Comparison of ENCODE assay signal across 1 cellular context in the genomic region with DNA sequence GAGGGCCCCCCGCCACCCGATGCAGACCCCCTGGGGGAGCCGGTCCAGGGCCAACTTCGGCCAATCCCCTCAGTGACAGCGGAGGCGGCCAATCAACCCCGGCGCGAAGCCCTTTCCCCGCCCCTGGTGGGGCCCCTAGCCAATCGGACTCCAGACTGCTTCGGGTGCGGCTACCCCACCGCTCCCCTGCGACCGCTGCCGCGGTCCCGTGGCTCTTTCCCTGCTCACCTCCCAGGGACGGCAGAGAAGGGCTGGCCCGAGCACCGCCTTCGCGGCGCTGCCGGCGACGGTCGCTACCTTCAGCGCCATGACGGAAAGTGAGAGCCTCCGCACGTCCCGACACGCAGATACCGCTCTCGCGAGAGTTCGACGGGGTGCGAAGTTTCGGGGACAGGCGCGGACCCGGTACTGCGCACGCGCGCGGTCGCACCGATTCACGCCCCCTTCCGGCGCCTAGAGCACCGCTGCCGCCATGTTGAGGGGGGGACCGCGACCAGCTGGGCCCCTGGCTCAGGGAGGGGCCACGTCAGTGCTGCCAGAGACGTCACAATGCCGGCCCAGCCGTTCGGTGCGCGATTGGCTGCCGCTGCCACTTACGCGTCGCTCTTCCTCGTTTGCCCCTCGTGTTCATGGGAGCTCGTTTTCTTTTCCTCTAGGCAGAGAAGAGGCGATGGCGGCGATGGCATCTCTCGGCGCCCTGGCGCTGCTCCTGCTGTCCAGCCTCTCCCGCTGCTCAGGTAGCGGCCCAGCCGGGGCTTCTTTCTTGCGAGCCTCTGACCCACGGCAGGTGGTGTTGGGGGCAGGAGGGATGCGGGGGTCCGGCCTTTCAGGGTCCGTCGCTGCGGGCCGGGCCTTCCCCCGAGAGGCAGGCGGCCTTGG.
TF ChIP-seq lines count a peak whose summit lies in the region.

A gene (minus strand): TSS at position 358 of the 879 bp plus-strand sequence. CDS start 49 bp downstream, at position 309.
A gene (plus strand): TSS at position 651 of the 879 bp plus-strand sequence. CDS start 20 bp downstream, at position 671.

TF ChIP-seq in GM12878, 131 proteins besides CTCF, POLR2A, EP300 and RAD21 (continued from another document and continues in another):
- no peak for TF ChIP-seq ZZZ3 (IDR thresholded peaks at IDR 0.05; ENCODE audit: control insufficient read depth, insufficient read length, low read depth)
- TF ChIP-seq, protein P1, sequence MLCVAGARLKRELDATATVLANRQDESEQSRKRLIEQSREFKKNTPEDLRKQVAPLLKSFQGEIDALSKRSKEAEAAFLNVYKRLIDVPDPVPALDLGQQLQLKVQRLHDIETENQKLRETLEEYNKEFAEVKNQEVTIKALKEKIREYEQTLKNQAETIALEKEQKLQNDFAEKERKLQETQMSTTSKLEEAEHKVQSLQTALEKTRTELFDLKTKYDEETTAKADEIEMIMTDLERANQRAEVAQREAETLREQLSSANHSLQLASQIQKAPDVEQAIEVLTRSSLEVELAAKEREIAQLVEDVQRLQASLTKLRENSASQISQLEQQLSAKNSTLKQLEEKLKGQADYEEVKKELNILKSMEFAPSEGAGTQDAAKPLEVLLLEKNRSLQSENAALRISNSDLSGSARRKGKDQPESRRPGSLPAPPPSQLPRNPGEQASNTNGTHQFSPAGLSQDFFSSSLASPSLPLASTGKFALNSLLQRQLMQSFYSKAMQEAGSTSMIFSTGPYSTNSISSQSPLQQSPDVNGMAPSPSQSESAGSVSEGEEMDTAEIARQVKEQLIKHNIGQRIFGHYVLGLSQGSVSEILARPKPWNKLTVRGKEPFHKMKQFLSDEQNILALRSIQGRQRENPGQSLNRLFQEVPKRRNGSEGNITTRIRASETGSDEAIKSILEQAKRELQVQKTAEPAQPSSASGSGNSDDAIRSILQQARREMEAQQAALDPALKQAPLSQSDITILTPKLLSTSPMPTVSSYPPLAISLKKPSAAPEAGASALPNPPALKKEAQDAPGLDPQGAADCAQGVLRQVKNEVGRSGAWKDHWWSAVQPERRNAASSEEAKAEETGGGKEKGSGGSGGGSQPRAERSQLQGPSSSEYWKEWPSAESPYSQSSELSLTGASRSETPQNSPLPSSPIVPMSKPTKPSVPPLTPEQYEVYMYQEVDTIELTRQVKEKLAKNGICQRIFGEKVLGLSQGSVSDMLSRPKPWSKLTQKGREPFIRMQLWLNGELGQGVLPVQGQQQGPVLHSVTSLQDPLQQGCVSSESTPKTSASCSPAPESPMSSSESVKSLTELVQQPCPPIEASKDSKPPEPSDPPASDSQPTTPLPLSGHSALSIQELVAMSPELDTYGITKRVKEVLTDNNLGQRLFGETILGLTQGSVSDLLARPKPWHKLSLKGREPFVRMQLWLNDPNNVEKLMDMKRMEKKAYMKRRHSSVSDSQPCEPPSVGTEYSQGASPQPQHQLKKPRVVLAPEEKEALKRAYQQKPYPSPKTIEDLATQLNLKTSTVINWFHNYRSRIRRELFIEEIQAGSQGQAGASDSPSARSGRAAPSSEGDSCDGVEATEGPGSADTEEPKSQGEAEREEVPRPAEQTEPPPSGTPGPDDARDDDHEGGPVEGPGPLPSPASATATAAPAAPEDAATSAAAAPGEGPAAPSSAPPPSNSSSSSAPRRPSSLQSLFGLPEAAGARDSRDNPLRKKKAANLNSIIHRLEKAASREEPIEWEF (IDR thresholded peaks at IDR 0.05; ENCODE audit: insufficient replicate concordance, low read depth, low read length), result no peak
- TF ChIP-seq, protein P2, sequence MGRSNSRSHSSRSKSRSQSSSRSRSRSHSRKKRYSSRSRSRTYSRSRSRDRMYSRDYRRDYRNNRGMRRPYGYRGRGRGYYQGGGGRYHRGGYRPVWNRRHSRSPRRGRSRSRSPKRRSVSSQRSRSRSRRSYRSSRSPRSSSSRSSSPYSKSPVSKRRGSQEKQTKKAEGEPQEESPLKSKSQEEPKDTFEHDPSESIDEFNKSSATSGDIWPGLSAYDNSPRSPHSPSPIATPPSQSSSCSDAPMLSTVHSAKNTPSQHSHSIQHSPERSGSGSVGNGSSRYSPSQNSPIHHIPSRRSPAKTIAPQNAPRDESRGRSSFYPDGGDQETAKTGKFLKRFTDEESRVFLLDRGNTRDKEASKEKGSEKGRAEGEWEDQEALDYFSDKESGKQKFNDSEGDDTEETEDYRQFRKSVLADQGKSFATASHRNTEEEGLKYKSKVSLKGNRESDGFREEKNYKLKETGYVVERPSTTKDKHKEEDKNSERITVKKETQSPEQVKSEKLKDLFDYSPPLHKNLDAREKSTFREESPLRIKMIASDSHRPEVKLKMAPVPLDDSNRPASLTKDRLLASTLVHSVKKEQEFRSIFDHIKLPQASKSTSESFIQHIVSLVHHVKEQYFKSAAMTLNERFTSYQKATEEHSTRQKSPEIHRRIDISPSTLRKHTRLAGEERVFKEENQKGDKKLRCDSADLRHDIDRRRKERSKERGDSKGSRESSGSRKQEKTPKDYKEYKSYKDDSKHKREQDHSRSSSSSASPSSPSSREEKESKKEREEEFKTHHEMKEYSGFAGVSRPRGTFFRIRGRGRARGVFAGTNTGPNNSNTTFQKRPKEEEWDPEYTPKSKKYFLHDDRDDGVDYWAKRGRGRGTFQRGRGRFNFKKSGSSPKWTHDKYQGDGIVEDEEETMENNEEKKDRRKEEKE (IDR thresholded peaks at IDR 0.05), result no peak
- peak; percentile 81 for TF ChIP-seq MXI1 (IDR thresholded peaks at IDR 0.05; ENCODE audit: low read depth, low read length)
- TF ChIP-seq IKZF1 (conservative IDR thresholded peaks at IDR 0.05), result peak; percentile 41; the same call in 1 of the 2 replicates
- no peak for TF ChIP-seq SUZ12 (IDR thresholded peaks at IDR 0.05; ENCODE audit: unreplicated experiment)
- TF ChIP-seq ATF7 (IDR thresholded peaks at IDR 0.05; ENCODE audit: low read depth), result no peak
- no peak for TF ChIP-seq MYB (IDR thresholded peaks at IDR 0.05; ENCODE audit: borderline replicate concordance, low read depth, low read length)
- TF ChIP-seq FOXK2 (IDR thresholded peaks at IDR 0.05), result no peak
- TF ChIP-seq, protein P3, sequence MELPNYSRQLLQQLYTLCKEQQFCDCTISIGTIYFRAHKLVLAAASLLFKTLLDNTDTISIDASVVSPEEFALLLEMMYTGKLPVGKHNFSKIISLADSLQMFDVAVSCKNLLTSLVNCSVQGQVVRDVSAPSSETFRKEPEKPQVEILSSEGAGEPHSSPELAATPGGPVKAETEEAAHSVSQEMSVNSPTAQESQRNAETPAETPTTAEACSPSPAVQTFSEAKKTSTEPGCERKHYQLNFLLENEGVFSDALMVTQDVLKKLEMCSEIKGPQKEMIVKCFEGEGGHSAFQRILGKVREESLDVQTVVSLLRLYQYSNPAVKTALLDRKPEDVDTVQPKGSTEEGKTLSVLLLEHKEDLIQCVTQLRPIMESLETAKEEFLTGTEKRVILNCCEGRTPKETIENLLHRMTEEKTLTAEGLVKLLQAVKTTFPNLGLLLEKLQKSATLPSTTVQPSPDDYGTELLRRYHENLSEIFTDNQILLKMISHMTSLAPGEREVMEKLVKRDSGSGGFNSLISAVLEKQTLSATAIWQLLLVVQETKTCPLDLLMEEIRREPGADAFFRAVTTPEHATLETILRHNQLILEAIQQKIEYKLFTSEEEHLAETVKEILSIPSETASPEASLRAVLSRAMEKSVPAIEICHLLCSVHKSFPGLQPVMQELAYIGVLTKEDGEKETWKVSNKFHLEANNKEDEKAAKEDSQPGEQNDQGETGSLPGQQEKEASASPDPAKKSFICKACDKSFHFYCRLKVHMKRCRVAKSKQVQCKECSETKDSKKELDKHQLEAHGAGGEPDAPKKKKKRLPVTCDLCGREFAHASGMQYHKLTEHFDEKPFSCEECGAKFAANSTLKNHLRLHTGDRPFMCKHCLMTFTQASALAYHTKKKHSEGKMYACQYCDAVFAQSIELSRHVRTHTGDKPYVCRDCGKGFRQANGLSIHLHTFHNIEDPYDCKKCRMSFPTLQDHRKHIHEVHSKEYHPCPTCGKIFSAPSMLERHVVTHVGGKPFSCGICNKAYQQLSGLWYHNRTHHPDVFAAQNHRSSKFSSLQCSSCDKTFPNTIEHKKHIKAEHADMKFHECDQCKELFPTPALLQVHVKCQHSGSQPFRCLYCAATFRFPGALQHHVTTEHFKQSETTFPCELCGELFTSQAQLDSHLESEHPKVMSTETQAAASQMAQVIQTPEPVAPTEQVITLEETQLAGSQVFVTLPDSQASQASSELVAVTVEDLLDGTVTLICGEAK (IDR thresholded peaks at IDR 0.05; ENCODE audit: borderline replicate concordance), result no peak; the same call in 1 of the 2 replicates
- peak; percentile 37 for TF ChIP-seq HCFC1 (IDR thresholded peaks at IDR 0.05; ENCODE audit: low read length)
- TF ChIP-seq, protein P4, sequence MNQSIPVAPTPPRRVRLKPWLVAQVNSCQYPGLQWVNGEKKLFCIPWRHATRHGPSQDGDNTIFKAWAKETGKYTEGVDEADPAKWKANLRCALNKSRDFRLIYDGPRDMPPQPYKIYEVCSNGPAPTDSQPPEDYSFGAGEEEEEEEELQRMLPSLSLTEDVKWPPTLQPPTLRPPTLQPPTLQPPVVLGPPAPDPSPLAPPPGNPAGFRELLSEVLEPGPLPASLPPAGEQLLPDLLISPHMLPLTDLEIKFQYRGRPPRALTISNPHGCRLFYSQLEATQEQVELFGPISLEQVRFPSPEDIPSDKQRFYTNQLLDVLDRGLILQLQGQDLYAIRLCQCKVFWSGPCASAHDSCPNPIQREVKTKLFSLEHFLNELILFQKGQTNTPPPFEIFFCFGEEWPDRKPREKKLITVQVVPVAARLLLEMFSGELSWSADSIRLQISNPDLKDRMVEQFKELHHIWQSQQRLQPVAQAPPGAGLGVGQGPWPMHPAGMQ (IDR thresholded peaks at IDR 0.05; ENCODE audit: borderline replicate concordance), result peak; percentile 68
- TF ChIP-seq CBFB (IDR thresholded peaks at IDR 0.05; ENCODE audit: low read depth), result no peak
- TF ChIP-seq SUPT20H (IDR thresholded peaks at IDR 0.05; ENCODE audit: borderline replicate concordance, control insufficient read depth, low read depth, low read length), result no peak
- no peak for TF ChIP-seq MEF2B (IDR thresholded peaks at IDR 0.05; ENCODE audit: partially characterized antibody, poor library complexity, severe bottlenecking)
- no peak for TF ChIP-seq JUND (IDR thresholded peaks at IDR 0.05; ENCODE audit: low read depth, low read length)
- no peak for TF ChIP-seq CHD1 (IDR thresholded peaks at IDR 0.05; ENCODE audit: low read depth, low read length)
- 0 out of 2 replicates have a peak, but pooled peaks have one; percentile 36 for TF ChIP-seq RCOR1 (conservative IDR thresholded peaks at IDR 0.05; ENCODE audit: low read depth, low read length)
- peak; percentile 79 for TF ChIP-seq TAF1 (IDR thresholded peaks at IDR 0.05; ENCODE audit: borderline replicate concordance, low read depth, low read length)
- no peak for TF ChIP-seq BACH1 (IDR thresholded peaks at IDR 0.05; ENCODE audit: borderline replicate concordance)
- TF ChIP-seq, protein P5, sequence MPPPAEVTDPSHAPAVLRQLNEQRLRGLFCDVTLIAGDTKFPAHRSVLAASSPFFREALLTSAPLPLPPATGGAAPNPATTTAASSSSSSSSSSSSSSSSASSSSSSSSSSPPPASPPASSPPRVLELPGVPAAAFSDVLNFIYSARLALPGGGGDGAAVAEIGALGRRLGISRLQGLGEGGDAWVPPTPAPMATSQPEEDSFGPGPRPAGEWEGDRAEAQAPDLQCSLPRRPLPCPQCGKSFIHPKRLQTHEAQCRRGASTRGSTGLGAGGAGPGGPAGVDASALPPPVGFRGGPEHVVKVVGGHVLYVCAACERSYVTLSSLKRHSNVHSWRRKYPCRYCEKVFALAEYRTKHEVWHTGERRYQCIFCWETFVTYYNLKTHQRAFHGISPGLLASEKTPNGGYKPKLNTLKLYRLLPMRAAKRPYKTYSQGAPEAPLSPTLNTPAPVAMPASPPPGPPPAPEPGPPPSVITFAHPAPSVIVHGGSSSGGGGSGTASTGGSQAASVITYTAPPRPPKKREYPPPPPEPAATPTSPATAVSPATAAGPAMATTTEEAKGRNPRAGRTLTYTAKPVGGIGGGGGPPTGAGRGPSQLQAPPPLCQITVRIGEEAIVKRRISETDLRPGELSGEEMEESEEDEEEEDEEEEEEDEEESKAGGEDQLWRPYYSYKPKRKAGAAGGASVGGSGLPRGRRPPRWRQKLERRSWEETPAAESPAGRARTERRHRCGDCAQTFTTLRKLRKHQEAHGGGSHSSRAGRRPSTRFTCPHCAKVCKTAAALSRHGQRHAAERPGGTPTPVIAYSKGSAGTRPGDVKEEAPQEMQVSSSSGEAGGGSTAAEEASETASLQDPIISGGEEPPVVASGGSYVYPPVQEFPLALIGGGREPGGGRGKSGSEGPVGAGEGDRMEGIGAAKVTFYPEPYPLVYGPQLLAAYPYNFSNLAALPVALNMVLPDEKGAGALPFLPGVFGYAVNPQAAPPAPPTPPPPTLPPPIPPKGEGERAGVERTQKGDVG (CRISPR knock-in tag; IDR thresholded peaks at IDR 0.05), result no peak
- TF ChIP-seq TCF7 (IDR thresholded peaks at IDR 0.05; ENCODE audit: borderline replicate concordance), result no peak
- TF ChIP-seq NR2C2 (IDR thresholded peaks at IDR 0.05; ENCODE audit: borderline replicate concordance, control insufficient read depth, insufficient read length, low read depth), result no peak
- TF ChIP-seq POU2F2 (IDR thresholded peaks at IDR 0.05; ENCODE audit: borderline replicate concordance, low read depth, low read length), result no peak; the same call in 2 of the 3 replicates
- TF ChIP-seq, protein P6, sequence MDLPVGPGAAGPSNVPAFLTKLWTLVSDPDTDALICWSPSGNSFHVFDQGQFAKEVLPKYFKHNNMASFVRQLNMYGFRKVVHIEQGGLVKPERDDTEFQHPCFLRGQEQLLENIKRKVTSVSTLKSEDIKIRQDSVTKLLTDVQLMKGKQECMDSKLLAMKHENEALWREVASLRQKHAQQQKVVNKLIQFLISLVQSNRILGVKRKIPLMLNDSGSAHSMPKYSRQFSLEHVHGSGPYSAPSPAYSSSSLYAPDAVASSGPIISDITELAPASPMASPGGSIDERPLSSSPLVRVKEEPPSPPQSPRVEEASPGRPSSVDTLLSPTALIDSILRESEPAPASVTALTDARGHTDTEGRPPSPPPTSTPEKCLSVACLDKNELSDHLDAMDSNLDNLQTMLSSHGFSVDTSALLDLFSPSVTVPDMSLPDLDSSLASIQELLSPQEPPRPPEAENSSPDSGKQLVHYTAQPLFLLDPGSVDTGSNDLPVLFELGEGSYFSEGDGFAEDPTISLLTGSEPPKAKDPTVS (IDR thresholded peaks at IDR 0.05; ENCODE audit: low read depth, low read length), result no peak
- TF ChIP-seq YY1 (IDR thresholded peaks at IDR 0.05; ENCODE audit: low read depth, low read length), result peak; percentile 93
- no peak for TF ChIP-seq ZNF207 (IDR thresholded peaks at IDR 0.05; ENCODE audit: borderline replicate concordance)
- TF ChIP-seq, protein P7, sequence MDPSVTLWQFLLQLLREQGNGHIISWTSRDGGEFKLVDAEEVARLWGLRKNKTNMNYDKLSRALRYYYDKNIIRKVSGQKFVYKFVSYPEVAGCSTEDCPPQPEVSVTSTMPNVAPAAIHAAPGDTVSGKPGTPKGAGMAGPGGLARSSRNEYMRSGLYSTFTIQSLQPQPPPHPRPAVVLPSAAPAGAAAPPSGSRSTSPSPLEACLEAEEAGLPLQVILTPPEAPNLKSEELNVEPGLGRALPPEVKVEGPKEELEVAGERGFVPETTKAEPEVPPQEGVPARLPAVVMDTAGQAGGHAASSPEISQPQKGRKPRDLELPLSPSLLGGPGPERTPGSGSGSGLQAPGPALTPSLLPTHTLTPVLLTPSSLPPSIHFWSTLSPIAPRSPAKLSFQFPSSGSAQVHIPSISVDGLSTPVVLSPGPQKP (IDR thresholded peaks at IDR 0.05; ENCODE audit: low read depth, low read length), result 0 out of 2 replicates have a peak, but pooled peaks have one; percentile 9
- peak; percentile 99 for TF ChIP-seq CHD2 (IDR thresholded peaks at IDR 0.05; ENCODE audit: borderline replicate concordance, low read depth, low read length)
- no peak for TF ChIP-seq SMARCA5 (IDR thresholded peaks at IDR 0.05)
- TF ChIP-seq CHD4 (IDR thresholded peaks at IDR 0.05), result no peak
- TF ChIP-seq BMI1 (IDR thresholded peaks at IDR 0.05; ENCODE audit: borderline replicate concordance), result no peak
- TF ChIP-seq RAD51 (IDR thresholded peaks at IDR 0.05), result no peak
